1 cellular context compared by ENCODE assay signal in genomic region chr22:23767673-23768548, GRCh38.
TF ChIP-seq lines count a peak whose summit lies in the region.

Gene CHCHD10 (minus strand): TSS chr22:23767972. CDS start chr22:23767874, 98 bp downstream.

TF ChIP-seq in GM12878, 131 proteins besides CTCF, POLR2A, EP300 and RAD21 (continued from another document and continues in another):
- TF ChIP-seq ZNF592 (IDR thresholded peaks at IDR 0.05) (no peak), LARP7 (IDR thresholded peaks at IDR 0.05) (peak; percentile 33), POLR2AphosphoS5 (IDR thresholded peaks at IDR 0.05; ENCODE audit: low read length) (peak; percentile 86), RELB (IDR thresholded peaks at IDR 0.05; ENCODE audit: low read depth) (no peak; the same call in 1 of the 2 replicates), ATF7 (IDR thresholded peaks at IDR 0.05; ENCODE audit: low read depth) (no peak), HDAC6 (IDR thresholded peaks at IDR 0.05; ENCODE audit: unreplicated experiment) (no peak), TCF3 (IDR thresholded peaks at IDR 0.05; ENCODE audit: borderline replicate concordance, insufficient read depth, low read depth, low read length) (no peak), JUNB (IDR thresholded peaks at IDR 0.05) (no peak), NBN (IDR thresholded peaks at IDR 0.05) (peak; percentile 74; the same call in 1 of the 2 replicates), PAX8 (IDR thresholded peaks at IDR 0.05) (no peak), ZBTB11 (CRISPR knock-in tag; IDR thresholded peaks at IDR 0.05) (no peak), E2F8 (IDR thresholded peaks at IDR 0.05; ENCODE audit: low read depth, partially characterized antibody) (no peak), FOS (IDR thresholded peaks at IDR 0.05; ENCODE audit: borderline replicate concordance, extremely low read depth, insufficient read length) (no peak), RCOR1 (conservative IDR thresholded peaks at IDR 0.05; ENCODE audit: low read depth, low read length) (no peak), EGR1 (IDR thresholded peaks at IDR 0.05; ENCODE audit: borderline replicate concordance in 1 of 2, low read depth in 2 of 2, low read length in 2 of 2) (0 out of 3 replicates have a peak, but pooled peaks of 1 of the 2 experiments have one; percentile 49), ATF3 (IDR thresholded peaks at IDR 0.05; ENCODE audit: borderline replicate concordance, extremely low read depth, low read depth, low read length) (no peak), ASH2L (IDR thresholded peaks at IDR 0.05; ENCODE audit: borderline replicate concordance, low read depth) (no peak), SRF (IDR thresholded peaks at IDR 0.05; ENCODE audit: low read depth in 2 of 2, low read length in 2 of 2) (no peak), ZBED1 (IDR thresholded peaks at IDR 0.05; ENCODE audit: borderline replicate concordance) (no peak), CBX5 (IDR thresholded peaks at IDR 0.05; ENCODE audit: low read depth) (no peak), HDAC2 (IDR thresholded peaks at IDR 0.05) (no peak), STAT1 (conservative IDR thresholded peaks at IDR 0.05) (no peak), EZH2 (IDR thresholded peaks at IDR 0.05; ENCODE audit: borderline replicate concordance, control insufficient read depth, low read depth, low read length) (no peak), RBBP5 (conservative IDR thresholded peaks at IDR 0.05) (no peak), GABPA (IDR thresholded peaks at IDR 0.05; ENCODE audit: low read depth) (no peak), IRF5 (IDR thresholded peaks at IDR 0.05; ENCODE audit: borderline replicate concordance) (no peak), PRDM15 (CRISPR knock-in tag; IDR thresholded peaks at IDR 0.05) (no peak), FOXM1 (IDR thresholded peaks at IDR 0.05; ENCODE audit: low read depth, low read length) (no peak), MAX (IDR thresholded peaks at IDR 0.05; ENCODE audit: low read depth, low read length) (no peak; the same call in none of the 2 replicates), MXI1 (IDR thresholded peaks at IDR 0.05; ENCODE audit: low read depth, low read length) (peak; percentile 5; the same call in 1 of the 2 replicates), ZNF687 (IDR thresholded peaks at IDR 0.05) (peak; percentile 82), SIX5 (IDR thresholded peaks at IDR 0.05; ENCODE audit: low read depth, low read length, severe bottlenecking) (no peak), IKZF1 (conservative IDR thresholded peaks at IDR 0.05) (peak; percentile 88), ZNF384 (IDR thresholded peaks at IDR 0.05; ENCODE audit: borderline replicate concordance, low read depth, low read length) (no peak), NRF1 (conservative IDR thresholded peaks at IDR 0.05; ENCODE audit: low read depth, low read length) (no peak)
